1 cellular context compared by ENCODE assay signal in genomic region chr5:103224118-103224893, GRCh38.
TF ChIP-seq lines count a peak whose summit lies in the region.

No MANE protein-coding gene starts in this region.

TF ChIP-seq in K562, 482 proteins besides CTCF, POLR2A, EP300 and RAD21 (continued from another document):
- no peak for TF ChIP-seq MBD1 (CRISPR knock-in tag; IDR thresholded peaks at IDR 0.05)
- no peak for TF ChIP-seq ZMIZ1 (IDR thresholded peaks at IDR 0.05; ENCODE audit: low read depth in 2 of 2, low read length in 2 of 2)
- no peak for TF ChIP-seq SREBF1 (IDR thresholded peaks at IDR 0.05; ENCODE audit: borderline replicate concordance, low read depth, low read length)
- no peak for TF ChIP-seq PTTG1 (tag; IDR thresholded peaks at IDR 0.05; ENCODE audit: low read depth)
- TF ChIP-seq BRD9 (IDR thresholded peaks at IDR 0.05; ENCODE audit: low read depth, partially characterized antibody), result no peak
- TF ChIP-seq CHD1 (IDR thresholded peaks at IDR 0.05; ENCODE audit: low read length), result no peak
- TF ChIP-seq MAZ (CRISPR knock-in tag; conservative IDR thresholded peaks at IDR 0.05 in 1 of 2, IDR thresholded peaks at IDR 0.05 in 1 of 2), result peak; percentile 34 to 46; a peak in 2 of 4 replicates
- no peak for TF ChIP-seq RFX5 (IDR thresholded peaks at IDR 0.05; ENCODE audit: low read depth, low read length)
- TF ChIP-seq RB1 (IDR thresholded peaks at IDR 0.05; ENCODE audit: low read depth), result 0 out of 2 replicates have a peak, but pooled peaks have one; percentile 39
- TF ChIP-seq RBM34 (IDR thresholded peaks at IDR 0.05; ENCODE audit: borderline replicate concordance, insufficient read depth, low read length), result no peak
- TF ChIP-seq MEF2D (tag; conservative IDR thresholded peaks at IDR 0.05; ENCODE audit: low read depth), result no peak
- no peak for TF ChIP-seq TFAM (CRISPR knock-in tag; conservative IDR thresholded peaks at IDR 0.05)
- TF ChIP-seq DEAF1 (CRISPR knock-in tag; IDR thresholded peaks at IDR 0.05), result peak; percentile 66; the same call in 1 of the 2 replicates
- no peak for TF ChIP-seq NFATC3 (IDR thresholded peaks at IDR 0.05)
- TF ChIP-seq EHMT2 (IDR thresholded peaks at IDR 0.05), result no peak
- 0 out of 4 replicates have a peak, but pooled peaks of 1 of the 2 experiments have one; percentile 25 for TF ChIP-seq MNT (conservative IDR thresholded peaks at IDR 0.05)
- TF ChIP-seq SFPQ (IDR thresholded peaks at IDR 0.05; ENCODE audit: low read depth, low read length), result no peak
- TF ChIP-seq ZNF561 (CRISPR knock-in tag; conservative IDR thresholded peaks at IDR 0.05), result no peak
- 0 out of 2 replicates have a peak, but pooled peaks have one; percentile 16 for TF ChIP-seq CC2D1A (IDR thresholded peaks at IDR 0.05)
- TF ChIP-seq ZNF75A (CRISPR knock-in tag; IDR thresholded peaks at IDR 0.05), result no peak
- TF ChIP-seq HMBOX1 (IDR thresholded peaks at IDR 0.05), result no peak
- TF ChIP-seq DPF2 (IDR thresholded peaks at IDR 0.05), result no peak
